10 cellular contexts compared by ENCODE assay signal in the genomic region with DNA sequence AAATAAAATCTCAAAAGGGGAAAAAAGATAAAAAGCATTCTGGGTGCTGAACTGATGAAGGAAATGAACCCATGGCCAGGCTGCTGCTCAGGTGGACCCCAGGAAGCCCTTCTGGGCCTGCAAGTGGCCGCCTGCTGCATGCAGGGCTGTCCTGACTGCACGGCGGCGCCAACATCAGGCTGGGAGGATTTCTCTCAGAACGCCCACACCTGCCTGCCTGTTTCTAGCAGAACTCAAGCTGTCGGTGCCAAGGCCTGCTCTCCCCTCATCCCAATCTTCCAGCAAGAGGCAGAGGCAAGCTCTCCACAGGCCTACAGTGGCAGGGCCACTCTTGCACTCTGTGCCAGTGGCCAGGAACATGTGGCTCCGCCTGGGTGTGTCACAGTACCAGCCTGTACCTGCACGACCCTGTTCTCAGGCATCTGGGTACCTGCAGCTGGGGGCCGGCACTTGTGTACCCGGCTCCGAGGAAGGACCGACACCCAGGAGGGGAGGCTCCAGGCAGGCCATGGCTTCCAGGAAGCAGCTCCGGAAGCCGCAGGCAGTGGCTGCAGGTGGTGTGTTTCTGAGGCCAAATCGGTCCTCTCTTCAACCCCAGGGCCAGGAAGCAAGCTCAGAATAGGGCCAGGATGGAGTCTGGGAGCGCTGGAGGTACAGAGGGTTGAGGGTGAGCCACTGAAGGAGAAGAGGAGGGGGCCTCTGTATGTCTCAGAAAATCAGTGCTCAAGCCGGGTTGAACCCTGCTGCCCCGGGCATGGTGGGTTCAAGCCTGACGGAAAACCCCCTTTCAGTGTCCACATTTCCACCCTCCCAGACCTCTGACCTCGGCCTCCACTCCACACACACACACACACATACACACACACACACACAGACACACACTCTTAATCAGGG. TPM values are rescaled to one million over a fixed set of nuclear protein-coding genes. Genes with fewer than 3 reads are reported as not detected.
DNase-seq lines count a peak whose midpoint lies in the region; ATAC-seq and TF ChIP-seq lines count a peak whose summit lies in the region.
"Had no signal": no experiment of that assay in that cellular context is flagged by ENCODE, and none has a peak within 500 bp of the region (broad histone marks: within the 10 kb centered on the region; RNA-seq: fewer than 3 reads in every experiment).

No MANE protein-coding gene starts in this region.

- H3F3A ChIP-seq in smooth muscle cell (ENCODE audit: low read depth): peaks cover 27% of the 10 kb centered on the region

- POLR2A ChIA-PET in A673 (lab: Charles Lee; ENCODE audit: low non-redundant PET): no interaction called here

- DNase-seq in DMS 273 (lab: John Stamatoyannopoulos, UW; ENCODE audit: unreplicated experiment) (peak; percentile 44), DMS 273 treated with DMSO at 0.1 percent for 48 hours (lab: John Stamatoyannopoulos, UW) (no peak), left colon (peak; percentile 57 to 81), superior temporal gyrus (ENCODE audit: extremely low spot score) (peak; percentile 15), A673 (ENCODE audit: low spot score) (no peak), smooth muscle cell (lab: John Stamatoyannopoulos, UW; ENCODE audit: unreplicated experiment) (no peak), NCI-H345 treated with DMSO at 0.1 percent for 48 hours (lab: John Stamatoyannopoulos, UW; ENCODE audit: unreplicated experiment) (no peak)
- DNase-seq in activated T-helper 2 cell treated with anti-CD3 and anti-CD28 coated beads, Interferon-gamma antibody, Interleukin-2, Interleukin-4, amounts not matched to agents 10 μg/mL and 5 μg/mL and 100 μg/mL, durations not matched to agents 14 hours and 24 hours and 36 hours (ENCODE audit: low spot score): no peak
- DNase-seq: activated effector memory CD4-positive, alpha-beta T cell treated with Interleukin-2 at 50 U/mL for 16 hours; NCI-H510A had no signal

- no peaks in the 10 kb centered on the region for H3K9me3 Mint-ChIP-seq in activated T-helper 2 cell treated with anti-CD3 and anti-CD28 coated beads, Interferon-gamma antibody, Interleukin-2, Interleukin-4, amounts not matched to agents 10 μg/mL and 5 μg/mL and 100 μg/mL, durations not matched to agents 14 hours and 24 hours and 36 hours

- CTCF ChIA-PET in A673 (lab: Charles Lee): no interaction called here

- H3K4me3 ChIP-seq in A673 (ENCODE audit: low read depth, low read length, poor library complexity, severe bottlenecking) (no peak overlapping the region), smooth muscle cell (no peak overlapping the region)

- no TSS peak for BruUV-seq in A673 (replicated peaks; lab: Mats Ljungman, UMichigan)

- 90% methylated on average over 20 of the region's 20 CpGs for WGBS in smooth muscle cell (ENCODE audit: low lambda C conversion rate)

- H3K27me3 ChIP-seq in A673 (replicated peaks; ENCODE audit: insufficient read depth, low read depth, low read length, poor library complexity) (no peaks in the 10 kb centered on the region), smooth muscle cell (ENCODE audit: low read depth) (no peaks in the 10 kb centered on the region)

- H3K36me3 ChIP-seq in A673 (ENCODE audit: insufficient read depth, low read length, poor library complexity, severe bottlenecking): no peaks in the 10 kb centered on the region
- no peaks in the 10 kb centered on the region for H3K36me3 ChIP-seq in smooth muscle cell (ENCODE audit: low read depth)

- TF ChIP-seq CTCF in A673 (conservative IDR thresholded peaks at IDR 0.05; ENCODE audit: low read depth, low read length) (no peak), smooth muscle cell (IDR thresholded peaks at IDR 0.05; ENCODE audit: borderline replicate concordance, insufficient read depth, poor library complexity, severe bottlenecking) (no peak)

- ATAC-seq in left colon: peak; percentile 6

- no peaks in the 10 kb centered on the region for H3K9me3 ChIP-seq in A673 (ENCODE audit: low read depth, low read length, poor library complexity, severe bottlenecking)
- no peaks in the 10 kb centered on the region for H3K9me3 ChIP-seq in smooth muscle cell (replicated peaks; ENCODE audit: low read depth)

- peaks cover 2% of the 10 kb centered on the region for H3K27me3 Mint-ChIP-seq in activated T-helper 2 cell treated with anti-CD3 and anti-CD28 coated beads, Interferon-gamma antibody, Interleukin-2, Interleukin-4, amounts not matched to agents 10 μg/mL and 5 μg/mL and 100 μg/mL, durations not matched to agents 14 hours and 24 hours and 36 hours (ENCODE audit: low read depth)

- peak overlapping the region; percentile 72 for H3K27ac Mint-ChIP-seq in activated T-helper 2 cell treated with anti-CD3 and anti-CD28 coated beads, Interferon-gamma antibody, Interleukin-2, Interleukin-4, amounts not matched to agents 10 μg/mL and 5 μg/mL and 100 μg/mL, durations not matched to agents 14 hours and 24 hours and 36 hours

- H3K27ac ChIP-seq in A673 (ENCODE audit: low read depth, low read length, poor library complexity, severe bottlenecking): no peak overlapping the region
- H3K27ac ChIP-seq in smooth muscle cell (ENCODE audit: low read depth): no peak overlapping the region

- intact Hi-C loops in activated T-helper 2 cell treated with anti-CD3 and anti-CD28 coated beads, Interferon-gamma antibody, Interleukin-2, Interleukin-4, amounts not matched to agents 10 μg/mL and 5 μg/mL and 100 μg/mL, durations not matched to agents 14 hours and 24 hours and 36 hours (cut with micrococcal nuclease): no loop called here
- intact Hi-C loops in left colon (cut with DNase I, micrococcal nuclease) (no loop called here), A673 (cut with micrococcal nuclease; ENCODE audit: unreplicated experiment) (no loop called here)

- peaks cover 18% of the 10 kb centered on the region for H4K20me1 ChIP-seq in smooth muscle cell (ENCODE audit: low read depth)

- no peak overlapping the region for H3K4me2 ChIP-seq in smooth muscle cell

- no peak overlapping the region for H2AFZ ChIP-seq in smooth muscle cell (ENCODE audit: low read depth)

- peak overlapping the region; percentile 49 for H3K4me3 Mint-ChIP-seq in activated T-helper 2 cell treated with anti-CD3 and anti-CD28 coated beads, Interferon-gamma antibody, Interleukin-2, Interleukin-4, amounts not matched to agents 10 μg/mL and 5 μg/mL and 100 μg/mL, durations not matched to agents 14 hours and 24 hours and 36 hours (ENCODE audit: low read depth)

- H3K4me1 ChIP-seq in A673 (ENCODE audit: insufficient read depth, low read length, poor library complexity, severe bottlenecking): peaks cover 24% of the 10 kb centered on the region
- H3K4me1 ChIP-seq in smooth muscle cell (ENCODE audit: low read depth): peaks cover 33% of the 10 kb centered on the region

- H3K36me3 Mint-ChIP-seq in activated T-helper 2 cell treated with anti-CD3 and anti-CD28 coated beads, Interferon-gamma antibody, Interleukin-2, Interleukin-4, amounts not matched to agents 10 μg/mL and 5 μg/mL and 100 μg/mL, durations not matched to agents 14 hours and 24 hours and 36 hours (ENCODE audit: low read depth): peaks cover 7% of the 10 kb centered on the region

- peaks cover 24% of the 10 kb centered on the region for H3K79me2 ChIP-seq in smooth muscle cell (ENCODE audit: low read depth)

- H3K9ac ChIP-seq in smooth muscle cell (ENCODE audit: low read depth): no peak overlapping the region

- H3K4me1 Mint-ChIP-seq in activated T-helper 2 cell treated with anti-CD3 and anti-CD28 coated beads, Interferon-gamma antibody, Interleukin-2, Interleukin-4, amounts not matched to agents 10 μg/mL and 5 μg/mL and 100 μg/mL, durations not matched to agents 14 hours and 24 hours and 36 hours (ENCODE audit: low read depth): peaks cover 32% of the 10 kb centered on the region

RNA-seq across cellular contexts. Expression of gene INF2, which starts 2.5 kb away (rescaled TPM):
- total RNA-seq in activated T-helper 2 cell treated with anti-CD3 and anti-CD28 coated beads, Interferon-gamma antibody, Interleukin-2, Interleukin-4, amounts not matched to agents 10 μg/mL and 5 μg/mL and 100 μg/mL, durations not matched to agents 14 hours and 24 hours and 36 hours: 93.7 and 93.8 TPM in 2 replicates
- total RNA-seq in left colon (100 to 1,000 TPM; 187 to 203 TPM), A673 (2021) (70.9 and 74.2 TPM in 2 replicates), smooth muscle cell (28.1 and 29.8 TPM in 2 replicates)
- polyA plus RNA-seq in smooth muscle cell: 19.9 and 30.1 TPM in 2 replicates

RNA-seq across cellular contexts. Expression of gene ADSS1, which starts 37.2 kb away (rescaled TPM):
- total RNA-seq in activated T-helper 2 cell treated with anti-CD3 and anti-CD28 coated beads, Interferon-gamma antibody, Interleukin-2, Interleukin-4, amounts not matched to agents 10 μg/mL and 5 μg/mL and 100 μg/mL, durations not matched to agents 14 hours and 24 hours and 36 hours: 1.1 and 2.4 TPM in 2 replicates
- 1 to 10 TPM; 3.3 to 4.4 TPM for total RNA-seq in left colon
- total RNA-seq in A673 (2021): 0.37 and 0.52 TPM in 2 replicates
- 6.0 and 43.0 TPM in 2 replicates for total RNA-seq in smooth muscle cell
- 7.8 and 9.3 TPM in 2 replicates for polyA plus RNA-seq in smooth muscle cell

Comparison
In these comparisons a context has a peak if more than half of its experiments do, and no peak if none do; other contexts are left out.
1. DNase-seq: peak in DMS 273 (single experiment), left colon (2 of 2) and superior temporal gyrus (single experiment); none in DMS 273 treated with DMSO at 0.1 percent for 48 hours (single experiment), activated T-helper 2 cell treated with anti-CD3 and anti-CD28 coated beads, Interferon-gamma antibody, Interleukin-2, Interleukin-4, amounts not matched to agents 10 μg/mL and 5 μg/mL and 100 μg/mL, durations not matched to agents 14 hours and 24 hours and 36 hours (single experiment), A673 (single experiment), smooth muscle cell (single experiment) and NCI-H345 treated with DMSO at 0.1 percent for 48 hours (single experiment).